Comparison of ENCODE assay signal across 12 cellular contexts in the genomic region with DNA sequence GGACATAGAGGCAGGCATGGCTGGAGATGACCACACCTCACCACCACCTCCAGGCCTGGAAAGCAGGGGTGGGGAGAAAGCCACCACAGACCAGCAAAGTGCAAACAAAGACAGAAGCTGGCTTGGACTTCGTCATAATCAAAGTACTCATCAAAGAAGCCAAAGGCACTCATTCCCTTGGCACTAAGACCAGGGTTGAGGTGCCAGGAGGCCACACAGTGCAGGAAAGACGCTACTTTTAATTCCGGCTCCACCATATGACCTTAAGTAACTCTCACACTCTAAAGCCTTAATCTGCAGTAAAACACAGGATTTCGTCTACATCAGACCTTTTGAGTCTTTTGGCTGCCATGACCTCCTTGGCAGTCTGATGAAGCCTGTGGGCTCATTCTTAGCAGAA.
A peak's percentile ranks its signal among the peaks of the same experiment; 100 is the strongest.
DNase-seq lines count a peak whose midpoint lies in the region; ATAC-seq and TF ChIP-seq lines count a peak whose summit lies in the region.
"Had no signal": no experiment of that assay in that cellular context is flagged by ENCODE, and none has a peak within 500 bp of the region (broad histone marks: within the 10 kb centered on the region; RNA-seq: fewer than 3 reads in every experiment).

No MANE protein-coding gene starts in this region.

- peaks cover 26% of the 10 kb centered on the region for H3K4me1 ChIP-seq in DND-41 (ENCODE audit: insufficient read depth, low read length)
- H3K4me1 ChIP-seq in adrenal gland (replicated peaks in 1 of 2), result peaks cover 18 to 42% of the 10 kb centered on the region in 2 donors
- peaks cover 26% of the 10 kb centered on the region for H3K4me1 ChIP-seq in vagina

- no peaks in the 10 kb centered on the region for H3K79me2 ChIP-seq in DND-41 (ENCODE audit: insufficient read depth, low read length)

- H3K27ac ChIP-seq in DND-41 (ENCODE audit: low read length) (peak overlapping the region; percentile 2; the same call in 1 of the 2 replicates), adrenal gland (peak overlapping the region in 1 of 5 donors; percentile 8), vagina (no peak overlapping the region)
- H3K27ac ChIP-seq: tibial nerve had no signal

- TF ChIP-seq POLR2A in adrenal gland (IDR thresholded peaks at IDR 0.05) (no peak), vagina (IDR thresholded peaks at IDR 0.05) (no peak)

- H3K9ac ChIP-seq in DND-41 (ENCODE audit: low read depth, low read length), result no peak overlapping the region

- H3K9me3 Mint-ChIP-seq in natural killer cell, result no peaks in the 10 kb centered on the region

- peak overlapping the region; percentile 31 to 53 for H3K27ac Mint-ChIP-seq in natural killer cell

- H3K36me3 Mint-ChIP-seq in natural killer cell, result no peaks in the 10 kb centered on the region

- ATAC-seq in DND-41 (ENCODE audit: insufficient read depth, low read depth), result no peak
- ATAC-seq in HG03520 (IDR thresholded peaks at IDR 0.05; ENCODE audit: unreplicated experiment), result peak; percentile 1
- ATAC-seq in natural killer cell, result no peak

- TF ChIP-seq CTCF in DND-41 (IDR thresholded peaks at IDR 0.05; ENCODE audit: borderline replicate concordance, extremely low read depth, low read length, poor library complexity, severe bottlenecking) (no peak), adrenal gland (IDR thresholded peaks at IDR 0.05) (no peak), natural killer cell (IDR thresholded peaks at IDR 0.05) (no peak), vagina (IDR thresholded peaks at IDR 0.05) (no peak)

- H3K4me3 ChIP-seq in DND-41 (ENCODE audit: low read depth in 1 of 2, low read length in 2 of 2) (no peak overlapping the region), adrenal gland (no peak overlapping the region), vagina (no peak overlapping the region)
- H3K4me3 ChIP-seq: tibial nerve had no signal

- H3K4me3 Mint-ChIP-seq in natural killer cell, result peak overlapping the region; percentile 25

- 26 to 43% (median 30%) methylated on average over 4 of the region's 4 CpGs for WGBS in adrenal gland, 4 donors

- H3K36me3 ChIP-seq in DND-41 (ENCODE audit: insufficient read depth, low read length) (no peaks in the 10 kb centered on the region), adrenal gland (replicated peaks in 1 of 2) (no peaks in the 10 kb centered on the region), vagina (no peaks in the 10 kb centered on the region)
- H3K36me3 ChIP-seq: tibial nerve had no signal

- no peaks in the 10 kb centered on the region for H3K9me3 ChIP-seq in DND-41 (ENCODE audit: insufficient read depth, low read length, severe bottlenecking)
- H3K9me3 ChIP-seq in adrenal gland (replicated peaks in 1 of 3), result no peaks in the 10 kb centered on the region
- no peaks in the 10 kb centered on the region for H3K9me3 ChIP-seq in vagina
- H3K9me3 ChIP-seq: tibial nerve had no signal

- H4K20me1 ChIP-seq in DND-41 (ENCODE audit: insufficient read depth, low read length), result no peaks in the 10 kb centered on the region

- peaks cover 27 to 47% of the 10 kb centered on the region in 2 donors for H3K4me1 Mint-ChIP-seq in natural killer cell

- H3K27me3 ChIP-seq in DND-41 (ENCODE audit: insufficient read depth, low read length, poor library complexity) (no peaks in the 10 kb centered on the region), adrenal gland (no peaks in the 10 kb centered on the region), vagina (no peaks in the 10 kb centered on the region)
- H3K27me3 ChIP-seq: tibial nerve had no signal

- no peaks in the 10 kb centered on the region for H3K27me3 Mint-ChIP-seq in natural killer cell (ENCODE audit: low read depth in 2 of 2)

- no peak for DNase-seq in DND-41
- DNase-seq in adrenal gland, result peak in 6 of 7 donors; percentile 39 to 67 (median 46)
- DNase-seq in natural killer cell, result no peak
- DNase-seq in vagina (ENCODE audit: extremely low spot score in 2 of 2), result no peak
- DNase-seq in stimulated activated CD4-positive, alpha-beta T cell treated with anti-CD3 and anti-CD28 coated beads, Interleukin-12 subunit alpha, Interleukin-12 subunit beta, amount 100 ng/mL, for 4 hours, result no peak
- DNase-seq in OCI-M1 (lab: John Stamatoyannopoulos, UW), result no peak
- DNase-seq in NCI-H128 (lab: John Stamatoyannopoulos, UW; ENCODE audit: unreplicated experiment), result no peak
- DNase-seq: activated CD4-positive, alpha-beta T cell treated with anti-CD3 and anti-CD28 coated beads for 1 hour; DMS79 treated with DMSO at 0.1 percent for 48 hours; SHP77 had no signal

- H2AFZ ChIP-seq in DND-41 (ENCODE audit: low read depth, low read length), result no peak overlapping the region

- intact Hi-C loops in adrenal gland (cut with DNase I) (no loop called here), natural killer cell (cut with micrococcal nuclease) (loop anchor here (5.0 kb wide), 1 partner anchor 35 kb away; no protein-coding TSS in a partner anchor), vagina (cut with DNase I) (no loop called here)

- no peak overlapping the region for H3K4me2 ChIP-seq in DND-41 (ENCODE audit: insufficient read depth, low read length)

Comparison
In these comparisons a context has a peak if more than half of its experiments do, and no peak if none do; other contexts are left out.
1. DNase-seq: peak in adrenal gland (6 of 7); none in DND-41 (single experiment), natural killer cell (single experiment), vagina (0 of 2), stimulated activated CD4-positive, alpha-beta T cell treated with anti-CD3 and anti-CD28 coated beads, Interleukin-12 subunit alpha, Interleukin-12 subunit beta, amount 100 ng/mL, for 4 hours (single experiment), OCI-M1 (single experiment) and NCI-H128 (single experiment).